23 cellular contexts compared by ENCODE assay signal in the genomic region with DNA sequence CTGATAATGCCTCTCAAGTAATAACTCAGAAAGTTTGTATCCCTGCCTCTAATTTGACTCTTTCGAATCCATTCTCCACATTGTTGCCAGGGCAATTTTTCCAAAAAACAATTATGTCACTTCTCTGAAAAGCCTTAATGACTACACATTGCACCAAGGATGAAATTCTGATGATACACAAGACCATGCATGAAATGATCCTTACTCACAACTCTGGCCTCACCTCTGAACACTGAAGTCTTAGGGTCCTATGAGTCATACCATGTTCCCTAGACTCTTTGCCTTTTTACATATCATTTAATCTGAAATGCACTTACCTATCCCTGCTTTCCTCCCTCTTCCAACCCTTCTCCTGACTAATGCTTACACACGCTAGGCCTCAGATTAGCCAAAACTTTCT. TPM values are rescaled to one million over a fixed set of nuclear protein-coding genes. Genes with fewer than 3 reads are reported as not detected.
DNase-seq lines count a peak whose midpoint lies in the region; ATAC-seq and TF ChIP-seq lines count a peak whose summit lies in the region.
"Had no signal": no experiment of that assay in that cellular context is flagged by ENCODE, and none has a peak within 500 bp of the region (broad histone marks: within the 10 kb centered on the region; RNA-seq: fewer than 3 reads in every experiment).

No MANE protein-coding gene starts in this region.

- peak; percentile 43 for DNase-seq in EL
- peak; percentile 21 for DNase-seq in PC-3
- peak; percentile 89 for DNase-seq in epithelial cell of esophagus (ENCODE audit: low read depth)
- DNase-seq in kidney tubule cell (ENCODE audit: low spot score) = peak; percentile 93
- DNase-seq in NCI-H2081 treated with DMSO at 0.1 percent for 48 hours (lab: John Stamatoyannopoulos, UW) = no peak
- DNase-seq: activated CD4-positive, alpha-beta T cell treated with anti-CD3 and anti-CD28 coated beads for 48 hours; dermis blood vessel endothelial cell; DMS 273 treated with DMSO at 0.1 percent for 48 hours; GF-D8; H7; left colon; NCI-H1436; SHP77 treated with DMSO at 0.1 percent for 48 hours; T-helper 1 cell; testis had no signal

- no peaks in the 10 kb centered on the region for H3K9me2 ChIP-seq in PC-3 (replicated peaks; ENCODE audit: low read length)

- H3K4me3 ChIP-seq in PC-3 (ENCODE audit: low read length) = no peak overlapping the region
- H3K4me3 ChIP-seq in epithelial cell of esophagus (ENCODE audit: low read length) = no peak overlapping the region
- H3K4me3 ChIP-seq: testis had no signal

- no peaks in the 10 kb centered on the region for H3K79me2 ChIP-seq in PC-3 (ENCODE audit: low read length)

- CTCF ChIA-PET in PC-3 (lab: Charles Lee) = no interaction called here

- TF ChIP-seq CTCF in PC-3 (conservative IDR thresholded peaks at IDR 0.05; ENCODE audit: low read depth, low read length) = no peak
- no peak for TF ChIP-seq CTCF in epithelial cell of esophagus (IDR thresholded peaks at IDR 0.05; ENCODE audit: insufficient read depth, low read depth, low read length, missing control alignments)

- no peak overlapping the region for H3K4me2 ChIP-seq in PC-3 (ENCODE audit: low read length)

- no peaks in the 10 kb centered on the region for H4K20me1 ChIP-seq in PC-3 (ENCODE audit: low read length)

- ATAC-seq in PC-3 (no peak), GM19035 (IDR thresholded peaks at IDR 0.05; ENCODE audit: unreplicated experiment) (no peak), HG02678 (IDR thresholded peaks at IDR 0.05; ENCODE audit: unreplicated experiment) (no peak), GM21825 (IDR thresholded peaks at IDR 0.05; ENCODE audit: unreplicated experiment) (no peak)
- ATAC-seq: HepG2; left colon; natural killer cell treated with Interleukin-12 subunit alpha and Interleukin-12 subunit beta and Interleukin-15 and Interleukin-18, amount 100 ng/mL, for 72 hours; sciatic nerve; stimulated activated memory B cell treated with anti-CD40 and anti-IgM and Interleukin-4, amounts not matched to agents 10 μg/mL and 1 μg/mL and 100 μg/mL, for 72 hours had no signal

- POLR2A ChIA-PET in PC-3 (lab: Charles Lee; ENCODE audit: unreplicated experiment) = no interaction called here

- H3F3A ChIP-seq in PC-3 (ENCODE audit: low read length, unreplicated experiment) = no peaks in the 10 kb centered on the region

- no peak overlapping the region for H2AFZ ChIP-seq in PC-3 (ENCODE audit: low read length)
- H2AFZ ChIP-seq: parathyroid adenoma had no signal

- no peaks in the 10 kb centered on the region for H3K36me3 ChIP-seq in PC-3 (ENCODE audit: low read depth, low read length)

- H3K9me3 ChIP-seq in PC-3 (ENCODE audit: low read length) = no peaks in the 10 kb centered on the region
- H3K9me3 ChIP-seq: testis had no signal

- H3K27ac ChIP-seq in PC-3 (ENCODE audit: low read length) = no peak overlapping the region
- H3K27ac ChIP-seq: parathyroid adenoma, testis had no signal

- no peaks in the 10 kb centered on the region for H3K27me3 ChIP-seq in PC-3 (ENCODE audit: low read length)
- H3K27me3 ChIP-seq: testis had no signal

- H3K4me1 ChIP-seq in PC-3 (ENCODE audit: insufficient read depth, low read length) = no peaks in the 10 kb centered on the region
- H3K4me1 ChIP-seq: parathyroid adenoma, testis had no signal

- intact Hi-C loops in PC-3 (cut with micrococcal nuclease) = no loop called here

- H3K9ac ChIP-seq in PC-3 (ENCODE audit: low read length) = no peak overlapping the region
- H3K9ac ChIP-seq: parathyroid adenoma had no signal

- no TSS peak for BruUV-seq in PC-3 (replicated peaks; lab: Mats Ljungman, UMichigan)

RNA-seq across cellular contexts. Expression of a gene that starts 51.0 kb away (rescaled TPM):
- total RNA-seq in PC-3 (2014; rRNA removed) = 4.0 and 6.3 TPM in 2 replicates

RNA-seq across cellular contexts. Expression of a gene that starts 51.5 kb away (rescaled TPM):
- 249 and 304 TPM in 2 replicates for total RNA-seq in PC-3 (2014; rRNA removed)
